In the genomic region with DNA sequence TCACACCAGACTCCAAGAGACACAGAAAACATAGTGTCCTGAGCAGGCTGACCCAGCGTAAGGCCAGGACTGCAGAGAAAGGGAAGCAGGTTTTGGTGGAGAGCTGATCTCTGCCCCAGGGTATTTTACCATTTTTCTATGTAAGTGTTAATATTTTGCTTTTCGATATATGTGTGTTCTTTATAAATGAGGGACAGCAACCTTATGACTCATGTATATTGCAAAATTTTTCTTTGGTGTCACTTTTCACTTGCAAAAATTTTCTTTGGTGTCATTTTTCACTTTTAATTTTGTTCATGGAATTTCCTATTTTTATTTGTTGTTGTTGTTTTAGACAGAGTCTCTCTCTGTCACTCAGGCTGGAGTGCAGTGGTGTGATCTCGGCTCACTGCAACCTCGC, we compare ENCODE assay signal across 20 cellular contexts. TPM values are rescaled to one million over a fixed set of nuclear protein-coding genes. Genes with fewer than 3 reads are reported as not detected.
A peak's percentile ranks its signal among the peaks of the same experiment; 100 is the strongest.
DNase-seq lines count a peak whose midpoint lies in the region; FAIRE-seq and TF ChIP-seq lines count a peak whose summit lies in the region.
"Had no signal": no experiment of that assay in that cellular context is flagged by ENCODE, and none has a peak within 500 bp of the region (broad histone marks: within the 10 kb centered on the region; RNA-seq: fewer than 3 reads in every experiment).

No MANE protein-coding gene starts in this region.

- no peak for TF ChIP-seq EP300 in Ishikawa (IDR thresholded peaks at IDR 0.05; ENCODE audit: borderline replicate concordance)

- no peak for TF ChIP-seq CTCF in bronchial epithelial cell (IDR thresholded peaks at IDR 0.05; ENCODE audit: insufficient read depth, low read length, severe bottlenecking)
- TF ChIP-seq CTCF in osteoblast (IDR thresholded peaks at IDR 0.05; ENCODE audit: extremely low read depth, low read depth, low read length) = no peak

- H3K27ac Mint-ChIP-seq in activated naive CD4-positive, alpha-beta T cell treated with anti-CD3 and anti-CD28 coated beads for 36 hours = no peak overlapping the region
- H3K27ac Mint-ChIP-seq: CD14-positive monocyte had no signal

- H3K4me3 Mint-ChIP-seq in activated naive CD4-positive, alpha-beta T cell treated with anti-CD3 and anti-CD28 coated beads for 36 hours = no peak overlapping the region
- H3K4me3 Mint-ChIP-seq: CD14-positive monocyte had no signal

- peaks cover 7% of the 10 kb centered on the region for H3K4me1 ChIP-seq in osteoblast (ENCODE audit: insufficient read depth, low read length)
- H3K4me1 ChIP-seq: SJSA1 had no signal

- H3K9me3 Mint-ChIP-seq in activated naive CD4-positive, alpha-beta T cell treated with anti-CD3 and anti-CD28 coated beads for 36 hours = no peaks in the 10 kb centered on the region

- H3K9me3 ChIP-seq in osteoblast (ENCODE audit: low read depth, low read length) = no peaks in the 10 kb centered on the region
- H3K9me3 ChIP-seq: SJSA1 had no signal

- TF ChIP-seq RAD21 in Ishikawa (IDR thresholded peaks at IDR 0.05; ENCODE audit: low read depth) = no peak

- no peaks in the 10 kb centered on the region for H3K79me2 ChIP-seq in osteoblast (ENCODE audit: insufficient read depth, low read length)

- no peak overlapping the region for H3K27ac ChIP-seq in osteoblast (ENCODE audit: low read depth, low read length)
- H3K27ac ChIP-seq: SJSA1 had no signal

- no peaks in the 10 kb centered on the region for H3K36me3 Mint-ChIP-seq in activated naive CD4-positive, alpha-beta T cell treated with anti-CD3 and anti-CD28 coated beads for 36 hours (ENCODE audit: low read depth)
- H3K36me3 Mint-ChIP-seq: CD14-positive monocyte had no signal

- H3K27me3 Mint-ChIP-seq in activated naive CD4-positive, alpha-beta T cell treated with anti-CD3 and anti-CD28 coated beads for 36 hours (ENCODE audit: low read depth) = no peaks in the 10 kb centered on the region

- H3K4me3 ChIP-seq in bronchial epithelial cell (ENCODE audit: low read depth, low read length) (no peak overlapping the region), osteoblast (ENCODE audit: insufficient read depth, low read length) (no peak overlapping the region)
- H3K4me3 ChIP-seq: SJSA1 had no signal

- H2AFZ ChIP-seq in osteoblast (ENCODE audit: low read length) = no peak overlapping the region

- no peak for FAIRE-seq in bronchial epithelial cell (lab: Jason Lieb, UNC)
- FAIRE-seq: H54 had no signal

- no peaks in the 10 kb centered on the region for H3K4me1 Mint-ChIP-seq in activated naive CD4-positive, alpha-beta T cell treated with anti-CD3 and anti-CD28 coated beads for 36 hours (ENCODE audit: low read depth)
- H3K4me1 Mint-ChIP-seq: CD14-positive monocyte had no signal

- H4K20me1 ChIP-seq in osteoblast (ENCODE audit: insufficient read depth, low read length) = no peaks in the 10 kb centered on the region

- intact Hi-C loops in activated naive CD4-positive, alpha-beta T cell treated with anti-CD3 and anti-CD28 coated beads for 36 hours (cut with micrococcal nuclease) = no loop called here

- CTCF ChIA-PET in activated naive CD4-positive, alpha-beta T cell treated with anti-CD3 and anti-CD28 coated beads for 36 hours (lab: Charles Lee) = no interaction called here

- no peaks in the 10 kb centered on the region for H3K36me3 ChIP-seq in bronchial epithelial cell (ENCODE audit: control insufficient read depth, insufficient read depth, low read length)
- H3K36me3 ChIP-seq in osteoblast (ENCODE audit: insufficient read depth, low read length) = no peaks in the 10 kb centered on the region
- H3K36me3 ChIP-seq: SJSA1 had no signal

- no peaks in the 10 kb centered on the region for H3K27me3 ChIP-seq in bronchial epithelial cell (ENCODE audit: control insufficient read depth, insufficient read depth, low read length)
- no peaks in the 10 kb centered on the region for H3K27me3 ChIP-seq in osteoblast (ENCODE audit: insufficient read depth, low read length)
- H3K27me3 ChIP-seq: SJSA1 had no signal

- DNase-seq in AG20443 (ENCODE audit: low spot score) (peak; percentile 18), bronchial epithelial cell (ENCODE audit: low read depth) (peak; percentile 45), iris pigment epithelial cell (ENCODE audit: low read depth) (peak; percentile 46), NOMO-1 treated with dmso at 0.1 percent for 144 hours (lab: John Stamatoyannopoulos, UW; ENCODE audit: unreplicated experiment) (no peak), osteoblast (ENCODE audit: insufficient read length, low spot score, missing footprints) (no peak)
- DNase-seq in activated CD8-positive, alpha-beta memory T cell treated with anti-CD3 and anti-CD28 coated beads for 24 hours = no peak
- no peak for DNase-seq in activated naive CD4-positive, alpha-beta T cell treated with anti-CD3 and anti-CD28 coated beads for 36 hours
- DNase-seq: GDM1, Kasumi-1, MM.1S, NCI-H1092, NCI-H146, NCI-H2029, NCI-H2227 treated with DMSO at 0.1 percent for 48 hours, NCI-H510A treated with DMSO at 0.1 percent for 48 hours, NCI-H82 had no signal

- H3K4me2 ChIP-seq in osteoblast (ENCODE audit: insufficient read depth, low read length) = no peak overlapping the region

TF ChIP-seq in Ishikawa, 13 proteins besides CTCF, POLR2A, EP300 and RAD21:
- TF ChIP-seq, protein P1, sequence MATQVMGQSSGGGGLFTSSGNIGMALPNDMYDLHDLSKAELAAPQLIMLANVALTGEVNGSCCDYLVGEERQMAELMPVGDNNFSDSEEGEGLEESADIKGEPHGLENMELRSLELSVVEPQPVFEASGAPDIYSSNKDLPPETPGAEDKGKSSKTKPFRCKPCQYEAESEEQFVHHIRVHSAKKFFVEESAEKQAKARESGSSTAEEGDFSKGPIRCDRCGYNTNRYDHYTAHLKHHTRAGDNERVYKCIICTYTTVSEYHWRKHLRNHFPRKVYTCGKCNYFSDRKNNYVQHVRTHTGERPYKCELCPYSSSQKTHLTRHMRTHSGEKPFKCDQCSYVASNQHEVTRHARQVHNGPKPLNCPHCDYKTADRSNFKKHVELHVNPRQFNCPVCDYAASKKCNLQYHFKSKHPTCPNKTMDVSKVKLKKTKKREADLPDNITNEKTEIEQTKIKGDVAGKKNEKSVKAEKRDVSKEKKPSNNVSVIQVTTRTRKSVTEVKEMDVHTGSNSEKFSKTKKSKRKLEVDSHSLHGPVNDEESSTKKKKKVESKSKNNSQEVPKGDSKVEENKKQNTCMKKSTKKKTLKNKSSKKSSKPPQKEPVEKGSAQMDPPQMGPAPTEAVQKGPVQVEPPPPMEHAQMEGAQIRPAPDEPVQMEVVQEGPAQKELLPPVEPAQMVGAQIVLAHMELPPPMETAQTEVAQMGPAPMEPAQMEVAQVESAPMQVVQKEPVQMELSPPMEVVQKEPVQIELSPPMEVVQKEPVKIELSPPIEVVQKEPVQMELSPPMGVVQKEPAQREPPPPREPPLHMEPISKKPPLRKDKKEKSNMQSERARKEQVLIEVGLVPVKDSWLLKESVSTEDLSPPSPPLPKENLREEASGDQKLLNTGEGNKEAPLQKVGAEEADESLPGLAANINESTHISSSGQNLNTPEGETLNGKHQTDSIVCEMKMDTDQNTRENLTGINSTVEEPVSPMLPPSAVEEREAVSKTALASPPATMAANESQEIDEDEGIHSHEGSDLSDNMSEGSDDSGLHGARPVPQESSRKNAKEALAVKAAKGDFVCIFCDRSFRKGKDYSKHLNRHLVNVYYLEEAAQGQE (IDR thresholded peaks at IDR 0.05; ENCODE audit: low read depth) = no peak
- TF ChIP-seq CEBPB (IDR thresholded peaks at IDR 0.05) = 0 out of 2 replicates have a peak, but pooled peaks have one; percentile 11

RNA-seq across cellular contexts. Expression of a gene that starts 34.6 kb away (rescaled TPM):
- 47.6 and 64.5 TPM in 2 replicates for total RNA-seq in bronchial epithelial cell
- under 1 TPM; 0.17 to 0.36 TPM for total RNA-seq in activated naive CD4-positive, alpha-beta T cell treated with anti-CD3 and anti-CD28 coated beads for 36 hours
- 144 and 161 TPM in 2 replicates for total RNA-seq in osteoblast

Comparison
In these comparisons a context has a peak if more than half of its experiments do, and no peak if none do; other contexts are left out.
1. DNase-seq: peak in AG20443 (single experiment), bronchial epithelial cell (single experiment) and iris pigment epithelial cell (single experiment); none in NOMO-1 treated with dmso at 0.1 percent for 144 hours (single experiment), activated CD8-positive, alpha-beta memory T cell treated with anti-CD3 and anti-CD28 coated beads for 24 hours (single experiment), activated naive CD4-positive, alpha-beta T cell treated with anti-CD3 and anti-CD28 coated beads for 36 hours (single experiment) and osteoblast (single experiment).
2. RNA of a gene that starts 34.6 kb away (total RNA-seq): 144 to 161 TPM in osteoblast and 47.6 to 64.5 TPM in bronchial epithelial cell; 0.17 to 0.36 TPM in activated naive CD4-positive, alpha-beta T cell treated with anti-CD3 and anti-CD28 coated beads for 36 hours; every median in the first group is over 10 times any median in the second.